ENCODE assay signal across 8 cellular contexts in genomic region chr22:41940853-41941765, GRCh38. TPM values are rescaled to one million over a fixed set of nuclear protein-coding genes. Genes with fewer than 3 reads are reported as not detected.
DNase-seq lines count a peak whose midpoint lies in the region; ATAC-seq and TF ChIP-seq lines count a peak whose summit lies in the region.

No MANE protein-coding gene starts in this region.

- peak; percentile 86 for TF ChIP-seq CTCF in HEK293 (tag by site-specific recombination; IDR thresholded peaks at IDR 0.05)

- POLR2A ChIA-PET in HEK293 (lab: Yijun Ruan, JAX) = interaction anchor here (0.8 to 1.4 kb wide), 3 partner anchors 149 to 252 kb away, joined by 3 to 8 read pairs (median 5); partner anchors contain the start of genes NDUFA6 and SNU13

- H3K36me3 ChIP-seq in HEK293 (ENCODE audit: control insufficient read depth in 2 of 2, insufficient read depth in 1 of 2, low read length in 2 of 2) = peaks cover 59 to 89% of the 10 kb centered on the region in 2 experiments; a peak in 2 of 3 replicates

- CTCF ChIA-PET in HEK293 (lab: Yijun Ruan, JAX) = interaction anchor here (0.6 to 3.8 kb wide), 38 partner anchors 9 to 1600 kb away, joined by 3 to 53 read pairs (median 3); partner anchors contain the start of genes MEI1, SMIM45 and SREBF2

- DNase-seq in DMS53 treated with DMSO at 0.1 percent for 48 hours (lab: John Stamatoyannopoulos, UW; ENCODE audit: unreplicated experiment) = peak; percentile 60
- DNase-seq in NCI-H2171 (lab: John Stamatoyannopoulos, UW) = peak; percentile 36
- peak; percentile 66 for DNase-seq in activated CD4-positive, CD25-positive, alpha-beta regulatory T cell treated with anti-CD3 and anti-CD28 coated beads, Interleukin-2, amount 50 U/mL, for 16 hours (ENCODE audit: low read depth, low spot score)
- peak; percentile 85 for DNase-seq in central memory CD4-positive, alpha-beta T cell
- DNase-seq in left colon = peak; percentile 84 to 91
- peak; percentile 64 to 72 (median 66) for DNase-seq in stimulated activated CD4-positive, alpha-beta T cell treated with anti-CD3 and anti-CD28 coated beads, Interleukin-1b, Interleukin-23, amount 100 ng/mL, for 24 hours (ENCODE audit: low read depth in 4 of 4, low spot score in 1 of 4)

- H3K27ac ChIP-seq in HEK293 (ENCODE audit: extremely low read depth, low read depth, low read length) = 0 out of 2 replicates have a peak overlapping the region, but pooled peaks have one; percentile 12

- H3K4me1 ChIP-seq in HEK293 (ENCODE audit: control insufficient read depth, insufficient read depth, low read length) = no peaks in the 10 kb centered on the region; the same call in 1 of the 2 replicates

- intact Hi-C loops in left colon (cut with DNase I, micrococcal nuclease) = loop anchor here in 1 of 2 donors (5.0 to 10.0 kb wide), 2 partner anchors 136 to 244 kb away; partner anchors contain the start of genes CCDC134 and MEI1

- H3K4me3 ChIP-seq in HEK293 (ENCODE audit: low read depth, low read length) = no peak overlapping the region

- peak; percentile 64 for ATAC-seq in left colon
- ATAC-seq in GM21786 (IDR thresholded peaks at IDR 0.05; ENCODE audit: unreplicated experiment) = no peak

- no peaks in the 10 kb centered on the region for H3K9me3 ChIP-seq in HEK293 (ENCODE audit: control insufficient read depth, insufficient read depth, low read depth, low read length)

TF ChIP-seq in HEK293, 187 proteins besides CTCF, POLR2A, EP300 and RAD21:
- TF ChIP-seq GLIS1 (tag by site-specific recombination; IDR thresholded peaks at IDR 0.05) (peak; percentile 53), ZNF654 (tag by site-specific recombination; IDR thresholded peaks at IDR 0.05; ENCODE audit: low read depth) (peak; percentile 93), ZNF121 (tag by site-specific recombination; IDR thresholded peaks at IDR 0.05) (0 out of 2 replicates have a peak, but pooled peaks have one; percentile 13), ZNF677 (tag by site-specific recombination; IDR thresholded peaks at IDR 0.05) (no peak), ZNF2 (tag by site-specific recombination; IDR thresholded peaks at IDR 0.05) (peak; percentile 74; the same call in 1 of the 2 replicates), ZNF10 (tag by site-specific recombination; IDR thresholded peaks at IDR 0.05) (peak; percentile 81; the same call in 1 of the 2 replicates), ZBTB20 (tag by site-specific recombination; IDR thresholded peaks at IDR 0.05) (peak; percentile 36; the same call in 1 of the 2 replicates), ZBTB17 (tag by site-specific recombination; IDR thresholded peaks at IDR 0.05) (peak; percentile 64), ZNF600 (tag by site-specific recombination; IDR thresholded peaks at IDR 0.05) (peak; percentile 73; the same call in 1 of the 2 replicates), KLF1 (tag by site-specific recombination; IDR thresholded peaks at IDR 0.05) (no peak), ZEB2 (tag by site-specific recombination; IDR thresholded peaks at IDR 0.05) (0 out of 2 replicates have a peak, but pooled peaks have one; percentile 31), IKZF3 (tag by site-specific recombination; IDR thresholded peaks at IDR 0.05) (peak; percentile 69; the same call in 1 of the 2 replicates), ZFHX2 (tag by site-specific recombination; conservative IDR thresholded peaks at IDR 0.05) (no peak), ZNF449 (tag by site-specific recombination; IDR thresholded peaks at IDR 0.05) (peak; percentile 84; the same call in 1 of the 2 replicates), ZNF394 (tag by site-specific recombination; IDR thresholded peaks at IDR 0.05; ENCODE audit: borderline replicate concordance) (no peak), ZSCAN30 (tag by site-specific recombination; IDR thresholded peaks at IDR 0.05) (0 out of 2 replicates have a peak, but pooled peaks have one; percentile 53), ZNF571 (tag by site-specific recombination; IDR thresholded peaks at IDR 0.05) (no peak), ZBTB44 (tag by site-specific recombination; IDR thresholded peaks at IDR 0.05) (peak; percentile 68; the same call in 1 of the 2 replicates), ZNF335 (tag by site-specific recombination; conservative IDR thresholded peaks at IDR 0.05) (peak; percentile 67)

RNA-seq across cellular contexts. Expression of gene CENPM, which starts 5.8 kb away (rescaled TPM):
- total RNA-seq in left colon = 10 to 100 TPM in 1 of 2 donors, 1 to 10 TPM in 1; 7.5 to 16.4 TPM

RNA-seq across cellular contexts. Expression of gene TNFRSF13C, which starts 14.5 kb away (rescaled TPM):
- 1 to 10 TPM; 1.2 to 1.5 TPM for total RNA-seq in left colon

RNA-seq across cellular contexts. Expression of gene SHISA8, which starts 26.2 kb away (rescaled TPM):
- not detected for total RNA-seq in left colon

RNA-seq across cellular contexts. Expression of gene SEPTIN3, which starts 28.1 kb away (rescaled TPM):
- under 1 TPM; 0.43 to 0.56 TPM for total RNA-seq in left colon

Comparison
In these comparisons a context has a peak if more than half of its experiments do, and no peak if none do; other contexts are left out.
1. DNase-seq: peak in every context shown above with its lines; median percentile 88 in left colon; 85 in central memory CD4-positive, alpha-beta T cell; 66 in stimulated activated CD4-positive, alpha-beta T cell treated with anti-CD3 and anti-CD28 coated beads, Interleukin-1b, Interleukin-23, amount 100 ng/mL, for 24 hours; 66 in activated CD4-positive, CD25-positive, alpha-beta regulatory T cell treated with anti-CD3 and anti-CD28 coated beads, Interleukin-2, amount 50 U/mL, for 16 hours; 60 in DMS53 treated with DMSO at 0.1 percent for 48 hours; 36 in NCI-H2171.